ENCODE assay signal across 8 cellular contexts in the genomic region with DNA sequence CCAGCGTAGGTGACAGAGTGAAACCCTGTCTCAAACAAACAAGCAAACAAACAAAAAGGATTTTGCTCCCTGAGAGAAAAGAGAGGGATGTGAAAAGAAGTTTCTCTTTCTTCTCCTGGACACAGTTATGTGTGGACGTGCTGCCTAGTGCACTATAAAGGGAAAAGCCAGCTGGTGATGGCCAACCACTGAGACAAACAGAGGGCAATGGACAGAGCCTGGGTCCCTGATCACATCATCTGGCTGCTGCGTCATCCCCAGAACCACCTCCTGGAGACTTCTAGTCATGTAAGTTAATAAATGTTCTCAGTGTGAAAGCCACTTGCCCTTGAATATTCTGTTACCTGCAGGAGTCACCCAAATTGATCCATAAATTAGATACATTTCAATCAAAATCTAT.
"Had no signal": no experiment of that assay in that cellular context is flagged by ENCODE, and none has a peak within 500 bp of the region (broad histone marks: within the 10 kb centered on the region; RNA-seq: fewer than 3 reads in every experiment).

No MANE protein-coding gene starts in this region.

- H2AFZ ChIP-seq: GM23338 had no signal

- H3K27ac ChIP-seq: HL-60 had no signal

- DNase-seq: H9, HCEC 1CT, IMR-90 had no signal

- ATAC-seq: GM23338, K562 had no signal

- H3K4me2 ChIP-seq: GM23338 had no signal

- FAIRE-seq: H1, H54, K562 had no signal

- H3K4me3 ChIP-seq: GM23338, K562 had no signal
